Comparison of ENCODE assay signal across 8 cellular contexts in genomic region chr5:54234304-54234938, GRCh38.
DNase-seq lines count a peak whose midpoint lies in the region; ATAC-seq, FAIRE-seq and TF ChIP-seq lines count a peak whose summit lies in the region.

No MANE protein-coding gene starts in this region.

- H3K9me2 ChIP-seq in PC-3 (replicated peaks; ENCODE audit: low read length), result no peaks in the 10 kb centered on the region

- H3K9ac ChIP-seq in PC-3 (ENCODE audit: low read length), result no peak overlapping the region
- no peak overlapping the region for H3K9ac ChIP-seq in fibroblast of lung (ENCODE audit: insufficient read depth, low read length)

- H3K4me3 ChIP-seq in PC-3 (ENCODE audit: low read length) (no peak overlapping the region; the same call in 1 of the 2 replicates), fibroblast of lung (replicated peaks in 1 of 4; ENCODE audit: control extremely low read depth in 1 of 4, insufficient read depth in 1 of 4, low read depth in 3 of 4, low read length in 4 of 4) (no peak overlapping the region)

- peak; percentile 38 for TF ChIP-seq CTCF in D721Med (IDR thresholded peaks at IDR 0.05; ENCODE audit: insufficient read depth, missing control alignments)
- peak; percentile 61 for TF ChIP-seq CTCF in PC-3 (conservative IDR thresholded peaks at IDR 0.05; ENCODE audit: low read depth, low read length)
- TF ChIP-seq CTCF in fibroblast of lung (conservative IDR thresholded peaks at IDR 0.05 in 1 of 2, IDR thresholded peaks at IDR 0.05 in 1 of 2; ENCODE audit: low read depth in 1 of 2, low read length in 2 of 2), result peak; percentile 34 to 60

- ATAC-seq in PC-3 (no peak), HG03378 (IDR thresholded peaks at IDR 0.05; ENCODE audit: unreplicated experiment) (no peak)

- H3K27ac ChIP-seq in PC-3 (ENCODE audit: low read length), result no peak overlapping the region
- no peak overlapping the region for H3K27ac ChIP-seq in fibroblast of lung (ENCODE audit: insufficient read depth, low read length)

- POLR2A ChIA-PET in PC-3 (lab: Charles Lee; ENCODE audit: unreplicated experiment), result interaction anchor here (0.6 kb wide), 2 partner anchors 76 to 884 kb away, joined by 5 to 6 read pairs; partner anchors contain the start of gene ARL15

- H3K36me3 ChIP-seq in PC-3 (ENCODE audit: low read depth, low read length) (no peaks in the 10 kb centered on the region), fibroblast of lung (ENCODE audit: control insufficient read depth, insufficient read depth, low read length) (no peaks in the 10 kb centered on the region)

- H3K4me1 ChIP-seq in PC-3 (ENCODE audit: insufficient read depth, low read length) (no peaks in the 10 kb centered on the region), fibroblast of lung (ENCODE audit: control insufficient read depth, extremely low read depth, insufficient read depth, low read length) (no peaks in the 10 kb centered on the region)

- no TSS peak for BruUV-seq in PC-3 (replicated peaks; lab: Mats Ljungman, UMichigan)

- intact Hi-C loops in PC-3 (cut with micrococcal nuclease), result no loop called here

- no peak for FAIRE-seq in D721Med (lab: Jason Lieb, UNC)

- no peaks in the 10 kb centered on the region for H3K27me3 ChIP-seq in PC-3 (ENCODE audit: low read length)
- H3K27me3 ChIP-seq in fibroblast of lung (ENCODE audit: control insufficient read depth, insufficient read depth, low read length), result no peaks in the 10 kb centered on the region

- no peaks in the 10 kb centered on the region for H3F3A ChIP-seq in PC-3 (ENCODE audit: low read length, unreplicated experiment)

- H3K9me3 ChIP-seq in PC-3 (ENCODE audit: low read length) (no peaks in the 10 kb centered on the region), fibroblast of lung (ENCODE audit: control insufficient read depth, insufficient read depth, low read depth, low read length) (no peaks in the 10 kb centered on the region)

- CTCF ChIA-PET in PC-3 (lab: Charles Lee), result interaction anchor here (0.6 to 1.2 kb wide), 3 partner anchors 9 to 76 kb away, joined by 3 read pairs; partner anchors contain the start of gene ARL15

- no peak for DNase-seq in D721Med (ENCODE audit: insufficient read length, low spot score)
- peak; percentile 72 for DNase-seq in HCEC 1CT
- DNase-seq in PC-3, result peak; percentile 42
- DNase-seq in fibroblast of lung (ENCODE audit: low read depth in 2 of 2), result peak; percentile 47 to 81
- DNase-seq in superior temporal gyrus (ENCODE audit: extremely low spot score), result peak; percentile 72
- DNase-seq in ureter (ENCODE audit: low spot score), result no peak
- no peak for DNase-seq in 8988T

- H2AFZ ChIP-seq in PC-3 (ENCODE audit: low read length) (no peak overlapping the region), fibroblast of lung (ENCODE audit: low read length) (no peak overlapping the region)

- H3K4me2 ChIP-seq in PC-3 (ENCODE audit: low read length) (no peak overlapping the region), fibroblast of lung (ENCODE audit: extremely low read depth, insufficient read depth, low read length) (peak overlapping the region; percentile 69)

- H4K20me1 ChIP-seq in PC-3 (ENCODE audit: low read length), result no peaks in the 10 kb centered on the region
- H4K20me1 ChIP-seq in fibroblast of lung (ENCODE audit: control insufficient read depth, extremely low read depth, insufficient read depth, low read length), result no peaks in the 10 kb centered on the region

- H3K79me2 ChIP-seq in PC-3 (ENCODE audit: low read length) (no peaks in the 10 kb centered on the region), fibroblast of lung (ENCODE audit: control insufficient read depth, insufficient read depth, low read length) (no peaks in the 10 kb centered on the region)

Comparison
In these comparisons a context has a peak if more than half of its experiments do, and no peak if none do; other contexts are left out.
1. DNase-seq: peak in HCEC 1CT (single experiment), PC-3 (single experiment), fibroblast of lung (2 of 2) and superior temporal gyrus (single experiment); none in D721Med (single experiment), ureter (single experiment) and 8988T (single experiment).
2. Peak in every context shown above with its lines, with median percentiles within 50 percentile points of each other: CTCF ChIP-seq.